Comparison of ENCODE assay signal across 9 cellular contexts in genomic region chr4:5651089-5651488, GRCh38. TPM values are rescaled to one million over a fixed set of nuclear protein-coding genes. Genes with fewer than 3 reads are reported as not detected.
"Had no signal": no experiment of that assay in that cellular context is flagged by ENCODE, and none has a peak within 500 bp of the region (broad histone marks: within the 10 kb centered on the region; RNA-seq: fewer than 3 reads in every experiment).

No MANE protein-coding gene starts in this region.

- H3K27ac Mint-ChIP-seq: IgD-negative memory B cell had no signal

- H3K4me2 ChIP-seq: KMS-11 had no signal

- H3K36me3 Mint-ChIP-seq: IgD-negative memory B cell had no signal

- FAIRE-seq: K562 had no signal

- H3K9ac ChIP-seq: KMS-11 had no signal

- H3K27ac ChIP-seq: HL-60, KMS-11 had no signal

- ATAC-seq: K562 had no signal

- H3K27me3 Mint-ChIP-seq: IgD-negative memory B cell had no signal

- DNase-seq: IMR-90, KBM-7, KG1 had no signal

- H3K4me1 Mint-ChIP-seq: IgD-negative memory B cell had no signal

- H3K4me3 ChIP-seq: K562 had no signal

RNA-seq across cellular contexts. Expression of gene EVC2, which starts 57.3 kb away (rescaled TPM):
- total RNA-seq: HT-29, HT1080 had no signal

RNA-seq across cellular contexts. Expression of gene EVC, which starts 59.9 kb away (rescaled TPM):
- total RNA-seq: HT-29 had no signal
